In genomic region chr16:89583197-89583894, GRCh38 we compare ENCODE assay signal across 1 cellular context.
TF ChIP-seq lines count a peak whose summit lies in the region.

No MANE protein-coding gene starts in this region.

TF ChIP-seq in IMR-90, 13 proteins besides CTCF, POLR2A, EP300 and RAD21 (continued from another document):
- TF ChIP-seq, protein P1, sequence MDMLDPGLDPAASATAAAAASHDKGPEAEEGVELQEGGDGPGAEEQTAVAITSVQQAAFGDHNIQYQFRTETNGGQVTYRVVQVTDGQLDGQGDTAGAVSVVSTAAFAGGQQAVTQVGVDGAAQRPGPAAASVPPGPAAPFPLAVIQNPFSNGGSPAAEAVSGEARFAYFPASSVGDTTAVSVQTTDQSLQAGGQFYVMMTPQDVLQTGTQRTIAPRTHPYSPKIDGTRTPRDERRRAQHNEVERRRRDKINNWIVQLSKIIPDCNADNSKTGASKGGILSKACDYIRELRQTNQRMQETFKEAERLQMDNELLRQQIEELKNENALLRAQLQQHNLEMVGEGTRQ (IDR thresholded peaks at IDR 0.05; ENCODE audit: low read depth, low read length), result no peak
- no peak for TF ChIP-seq FOS (IDR thresholded peaks at IDR 0.05; ENCODE audit: low read depth, low read length)
